In the genomic region with DNA sequence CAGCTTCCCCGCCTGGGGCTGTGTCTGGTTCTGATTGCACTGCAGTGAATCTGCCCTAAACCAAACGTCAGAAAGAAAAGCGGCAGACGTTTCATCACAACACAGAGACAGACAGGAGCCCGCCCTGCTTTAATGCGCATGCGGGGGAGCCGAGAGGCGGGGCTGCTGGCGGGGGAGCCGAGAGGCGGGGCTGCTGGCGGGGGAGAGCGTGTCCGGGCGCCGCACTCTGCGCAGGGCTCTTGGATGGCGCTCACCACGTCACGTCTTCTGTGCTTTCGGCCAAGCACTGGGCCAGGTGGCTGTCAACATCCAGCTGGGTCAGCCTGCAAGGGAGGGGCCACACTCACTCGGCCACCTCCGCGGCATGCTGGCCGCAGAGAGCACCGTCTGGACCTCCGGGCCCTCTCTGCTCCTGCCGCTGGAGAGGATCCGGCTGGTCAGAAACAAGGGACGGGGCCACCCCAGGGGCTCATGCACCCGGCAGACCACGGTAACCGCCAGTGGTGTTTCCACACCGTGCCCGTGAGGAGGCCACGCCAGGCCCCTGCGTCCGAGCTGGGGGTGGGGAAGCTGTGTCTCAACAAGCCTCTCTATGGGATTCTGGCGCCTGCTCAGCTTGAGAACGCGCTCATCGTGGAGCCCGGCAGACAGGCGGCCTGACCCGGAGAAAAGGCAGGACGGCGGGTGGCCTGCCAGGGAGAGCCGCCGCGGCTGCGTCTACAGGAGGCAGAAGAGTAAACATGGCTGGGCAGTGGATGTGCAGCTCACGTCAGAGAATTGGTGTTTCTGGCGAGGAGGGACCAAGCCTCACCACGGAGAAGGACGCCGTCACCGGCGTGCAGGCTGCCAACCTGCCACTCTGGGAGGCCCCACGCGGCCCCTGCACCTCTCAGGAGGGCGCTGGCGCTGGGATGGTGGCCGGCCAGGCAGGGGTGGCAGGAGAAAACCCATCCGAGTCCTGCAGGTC, we compare ENCODE assay signal across 1 cellular context.
TF ChIP-seq lines count a peak whose summit lies in the region.

No MANE protein-coding gene starts in this region.

TF ChIP-seq in HepG2, 621 proteins besides CTCF, POLR2A, EP300 and RAD21 (continued from another document and continues in another):
- TF ChIP-seq SOX5 (CRISPR knock-in tag; IDR thresholded peaks at IDR 0.05; ENCODE audit: borderline replicate concordance) (no peak; the same call in 1 of the 2 replicates), ZNF143 (CRISPR knock-in tag; IDR thresholded peaks at IDR 0.05) (peak; percentile 5; the same call in 1 of the 2 replicates), ETV6 (CRISPR knock-in tag; conservative IDR thresholded peaks at IDR 0.05) (no peak), STAT6 (CRISPR knock-in tag; IDR thresholded peaks at IDR 0.05; ENCODE audit: borderline replicate concordance) (0 out of 2 replicates have a peak, but pooled peaks have one; percentile 47), ZNF614 (CRISPR knock-in tag; IDR thresholded peaks at IDR 0.05; ENCODE audit: borderline replicate concordance) (peak; percentile 40; the same call in 1 of the 2 replicates), CBX1 (IDR thresholded peaks at IDR 0.05; ENCODE audit: low read depth) (no peak), JUND (CRISPR knock-in tag; IDR thresholded peaks at IDR 0.05) (peak; percentile 30; the same call in 1 of the 2 replicates), MEIS2 (CRISPR knock-in tag; IDR thresholded peaks at IDR 0.05) (peak; percentile 46; the same call in 1 of the 2 replicates), GABPB1 (CRISPR knock-in tag; IDR thresholded peaks at IDR 0.05) (peak; percentile 54; the same call in 1 of the 2 replicates), FOXP1 (IDR thresholded peaks at IDR 0.05) (no peak), FOXP1 (CRISPR knock-in tag; IDR thresholded peaks at IDR 0.05) (no peak), RARA (CRISPR knock-in tag; IDR thresholded peaks at IDR 0.05) (peak; percentile 21; the same call in 1 of the 2 replicates), EEA1 (CRISPR knock-in tag; IDR thresholded peaks at IDR 0.05; ENCODE audit: borderline replicate concordance) (peak; percentile 57; the same call in 1 of the 2 replicates), ZBTB43 (CRISPR knock-in tag; conservative IDR thresholded peaks at IDR 0.05) (no peak; the same call in 1 of the 2 replicates), TAF15 (IDR thresholded peaks at IDR 0.05; ENCODE audit: low read depth, low read length, poor library complexity, severe bottlenecking) (peak; percentile 54), TEAD2 (CRISPR knock-in tag; IDR thresholded peaks at IDR 0.05) (no peak), ZNF3 (CRISPR knock-in tag; IDR thresholded peaks at IDR 0.05) (no peak), POLR2AphosphoS2 (IDR thresholded peaks at IDR 0.05; ENCODE audit: low read depth, low read length) (no peak), RERE (CRISPR knock-in tag; IDR thresholded peaks at IDR 0.05; ENCODE audit: low read depth) (no peak), SOX6 (IDR thresholded peaks at IDR 0.05) (no peak), SOX6 (CRISPR knock-in tag; IDR thresholded peaks at IDR 0.05) (peak; percentile 66), CBFB (CRISPR knock-in tag; IDR thresholded peaks at IDR 0.05) (peak; percentile 33), ZNF563 (CRISPR knock-in tag; IDR thresholded peaks at IDR 0.05) (peak; percentile 100), MLLT10 (CRISPR knock-in tag; IDR thresholded peaks at IDR 0.05) (no peak), ZNF224 (CRISPR knock-in tag; IDR thresholded peaks at IDR 0.05) (0 out of 2 replicates have a peak, but pooled peaks have one; percentile 63), TCF7 (IDR thresholded peaks at IDR 0.05; ENCODE audit: low read depth) (no peak; the same call in 1 of the 2 replicates), ZNF737 (CRISPR knock-in tag; IDR thresholded peaks at IDR 0.05; ENCODE audit: borderline replicate concordance) (0 out of 2 replicates have a peak, but pooled peaks have one; percentile 30), CCDC6 (CRISPR knock-in tag; IDR thresholded peaks at IDR 0.05) (peak; percentile 67), KLF12 (CRISPR knock-in tag; IDR thresholded peaks at IDR 0.05; ENCODE audit: borderline replicate concordance) (peak; percentile 39; the same call in 1 of the 2 replicates), ZNF770 (CRISPR knock-in tag; IDR thresholded peaks at IDR 0.05) (no peak), ZNF878 (CRISPR knock-in tag; IDR thresholded peaks at IDR 0.05) (0 out of 2 replicates have a peak, but pooled peaks have one; percentile 17)
- TF ChIP-seq, protein P1, sequence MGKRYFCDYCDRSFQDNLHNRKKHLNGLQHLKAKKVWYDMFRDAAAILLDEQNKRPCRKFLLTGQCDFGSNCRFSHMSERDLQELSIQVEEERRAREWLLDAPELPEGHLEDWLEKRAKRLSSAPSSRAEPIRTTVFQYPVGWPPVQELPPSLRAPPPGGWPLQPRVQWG (CRISPR knock-in tag; IDR thresholded peaks at IDR 0.05; ENCODE audit: borderline replicate concordance, low read depth), result no peak
- TF ChIP-seq, protein P2, sequence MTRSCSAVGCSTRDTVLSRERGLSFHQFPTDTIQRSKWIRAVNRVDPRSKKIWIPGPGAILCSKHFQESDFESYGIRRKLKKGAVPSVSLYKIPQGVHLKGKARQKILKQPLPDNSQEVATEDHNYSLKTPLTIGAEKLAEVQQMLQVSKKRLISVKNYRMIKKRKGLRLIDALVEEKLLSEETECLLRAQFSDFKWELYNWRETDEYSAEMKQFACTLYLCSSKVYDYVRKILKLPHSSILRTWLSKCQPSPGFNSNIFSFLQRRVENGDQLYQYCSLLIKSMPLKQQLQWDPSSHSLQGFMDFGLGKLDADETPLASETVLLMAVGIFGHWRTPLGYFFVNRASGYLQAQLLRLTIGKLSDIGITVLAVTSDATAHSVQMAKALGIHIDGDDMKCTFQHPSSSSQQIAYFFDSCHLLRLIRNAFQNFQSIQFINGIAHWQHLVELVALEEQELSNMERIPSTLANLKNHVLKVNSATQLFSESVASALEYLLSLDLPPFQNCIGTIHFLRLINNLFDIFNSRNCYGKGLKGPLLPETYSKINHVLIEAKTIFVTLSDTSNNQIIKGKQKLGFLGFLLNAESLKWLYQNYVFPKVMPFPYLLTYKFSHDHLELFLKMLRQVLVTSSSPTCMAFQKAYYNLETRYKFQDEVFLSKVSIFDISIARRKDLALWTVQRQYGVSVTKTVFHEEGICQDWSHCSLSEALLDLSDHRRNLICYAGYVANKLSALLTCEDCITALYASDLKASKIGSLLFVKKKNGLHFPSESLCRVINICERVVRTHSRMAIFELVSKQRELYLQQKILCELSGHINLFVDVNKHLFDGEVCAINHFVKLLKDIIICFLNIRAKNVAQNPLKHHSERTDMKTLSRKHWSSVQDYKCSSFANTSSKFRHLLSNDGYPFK (CRISPR knock-in tag; IDR thresholded peaks at IDR 0.05; ENCODE audit: borderline replicate concordance), result no peak
- TF ChIP-seq, protein P3, sequence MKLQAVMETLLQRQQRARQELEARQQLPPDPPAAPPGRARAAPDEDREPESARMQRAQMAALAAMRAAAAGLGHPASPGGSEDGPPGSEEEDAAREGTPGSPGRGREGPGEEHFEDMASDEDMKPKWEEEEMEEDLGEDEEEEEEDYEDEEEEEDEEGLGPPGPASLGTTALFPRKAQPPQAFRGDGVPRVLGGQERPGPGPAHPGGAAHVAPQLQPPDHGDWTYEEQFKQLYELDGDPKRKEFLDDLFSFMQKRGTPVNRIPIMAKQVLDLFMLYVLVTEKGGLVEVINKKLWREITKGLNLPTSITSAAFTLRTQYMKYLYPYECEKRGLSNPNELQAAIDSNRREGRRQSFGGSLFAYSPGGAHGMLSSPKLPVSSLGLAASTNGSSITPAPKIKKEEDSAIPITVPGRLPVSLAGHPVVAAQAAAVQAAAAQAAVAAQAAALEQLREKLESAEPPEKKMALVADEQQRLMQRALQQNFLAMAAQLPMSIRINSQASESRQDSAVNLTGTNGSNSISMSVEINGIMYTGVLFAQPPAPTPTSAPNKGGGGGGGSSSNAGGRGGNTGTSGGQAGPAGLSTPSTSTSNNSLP (IDR thresholded peaks at IDR 0.05; ENCODE audit: low read depth, low read length), result no peak
- TF ChIP-seq, protein P4, sequence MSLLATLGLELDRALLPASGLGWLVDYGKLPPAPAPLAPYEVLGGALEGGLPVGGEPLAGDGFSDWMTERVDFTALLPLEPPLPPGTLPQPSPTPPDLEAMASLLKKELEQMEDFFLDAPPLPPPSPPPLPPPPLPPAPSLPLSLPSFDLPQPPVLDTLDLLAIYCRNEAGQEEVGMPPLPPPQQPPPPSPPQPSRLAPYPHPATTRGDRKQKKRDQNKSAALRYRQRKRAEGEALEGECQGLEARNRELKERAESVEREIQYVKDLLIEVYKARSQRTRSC (CRISPR knock-in tag; IDR thresholded peaks at IDR 0.05; ENCODE audit: low read depth), result no peak; the same call in 1 of the 2 replicates
- TF ChIP-seq, protein P5, sequence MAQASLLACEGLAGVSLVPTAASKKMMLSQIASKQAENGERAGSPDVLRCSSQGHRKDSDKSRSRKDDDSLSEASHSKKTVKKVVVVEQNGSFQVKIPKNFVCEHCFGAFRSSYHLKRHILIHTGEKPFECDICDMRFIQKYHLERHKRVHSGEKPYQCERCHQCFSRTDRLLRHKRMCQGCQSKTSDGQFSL (CRISPR knock-in tag; IDR thresholded peaks at IDR 0.05), result no peak
